In the genomic region with DNA sequence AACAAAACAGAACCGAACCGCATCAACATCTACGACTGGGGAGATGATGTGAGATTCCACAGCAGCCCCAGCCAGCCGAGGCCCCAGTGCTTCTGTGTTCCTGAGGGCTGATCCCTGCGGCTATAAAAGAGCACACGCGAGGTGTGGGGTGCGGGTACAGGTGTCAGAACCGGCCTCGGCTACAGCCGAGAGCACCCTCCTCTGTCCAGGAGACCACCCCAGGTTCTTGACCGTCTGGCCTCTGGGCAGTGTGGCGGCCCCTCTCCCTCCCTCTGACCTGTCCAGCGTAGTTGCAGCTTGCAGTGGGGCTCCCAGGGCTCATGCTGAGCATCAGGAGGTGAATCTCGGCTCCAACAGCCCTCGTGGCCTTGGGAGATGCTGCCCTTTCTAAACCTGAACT, we compare ENCODE assay signal across 23 cellular contexts. TPM values are rescaled to one million over a fixed set of nuclear protein-coding genes. Genes with fewer than 3 reads are reported as not detected.
DNase-seq lines count a peak whose midpoint lies in the region; ATAC-seq, FAIRE-seq and TF ChIP-seq lines count a peak whose summit lies in the region.
"Had no signal": no experiment of that assay in that cellular context is flagged by ENCODE, and none has a peak within 500 bp of the region (broad histone marks: within the 10 kb centered on the region; RNA-seq: fewer than 3 reads in every experiment).

No MANE protein-coding gene starts in this region.

- H3K27ac ChIP-seq in 22Rv1 (peak overlapping the region; percentile 81), BLaER1 (peak overlapping the region; percentile 35), H1 (ENCODE audit: low read depth, low read length) (no peak overlapping the region)
- H3K27ac ChIP-seq: KMS-11, parathyroid adenoma had no signal

- FAIRE-seq in H1 (lab: Jason Lieb, UNC): no peak
- FAIRE-seq: frontal cortex, GM12878 had no signal

- no peak overlapping the region for H2BK15ac ChIP-seq in H1 (ENCODE audit: low read length)

- H3K56ac ChIP-seq in H1 (replicated peaks; ENCODE audit: insufficient read length, low read depth, low read length): no peak overlapping the region

- H3K23ac ChIP-seq in H1 (ENCODE audit: insufficient read length): no peak overlapping the region

- H2AFZ ChIP-seq in H1 (ENCODE audit: low read length): no peak overlapping the region
- H2AFZ ChIP-seq: parathyroid adenoma had no signal

- no peak overlapping the region for H3K18ac ChIP-seq in H1 (ENCODE audit: extremely low read depth, low read length)

- no peak overlapping the region for H3K4ac ChIP-seq in H1 (replicated peaks; ENCODE audit: insufficient read length, low read depth, low read length)

- no peak overlapping the region for H3K14ac ChIP-seq in H1 (ENCODE audit: insufficient read length)

- intact Hi-C loops in posterior vena cava (cut with DNase I): no loop called here

- CTCF ChIA-PET in H1 (lab: Charles Lee; ENCODE audit: partially characterized antibody): interaction anchor here (1.2 kb wide), 1 partner anchor 191 kb away, joined by 3 read pairs; the partner anchor contains the start of gene ING5

- no peak for TF ChIP-seq EP300 in H1 (IDR thresholded peaks at IDR 0.05; ENCODE audit: borderline replicate concordance in 1 of 2, low read depth in 2 of 2, low read length in 2 of 2)

- H4K20me1 ChIP-seq in BLaER1: peaks cover 92% of the 10 kb centered on the region
- H4K20me1 ChIP-seq in H1 (replicated peaks in 1 of 2; ENCODE audit: control insufficient read depth in 1 of 2, insufficient read depth in 2 of 2, low read length in 2 of 2): peaks cover 2% of the 10 kb centered on the region in 2 experiments

- H3K4me3 ChIP-seq in BLaER1 (no peak overlapping the region), H1 (ENCODE audit: extremely low read depth in 1 of 4, insufficient read depth in 2 of 4, low read depth in 3 of 4, low read length in 4 of 4) (no peak overlapping the region)
- H3K4me3 ChIP-seq: esophagus muscularis mucosa, GM12878 had no signal

- ATAC-seq in GM21515 (IDR thresholded peaks at IDR 0.05; ENCODE audit: unreplicated experiment) (no peak), HG03045 (IDR thresholded peaks at IDR 0.05; ENCODE audit: unreplicated experiment) (no peak)
- ATAC-seq: activated CD8-positive, alpha-beta T cell treated with anti-CD3 and anti-CD28 coated beads, Interleukin-2, amount 10 ng/mL, durations not matched to agents 7 days and 5 days; GM12878 had no signal

- no peak overlapping the region for H3K4me2 ChIP-seq in BLaER1
- H3K4me2 ChIP-seq in H1 (ENCODE audit: insufficient read depth in 1 of 2, low read depth in 2 of 2, low read length in 2 of 2): no peak overlapping the region
- H3K4me2 ChIP-seq: KMS-11, SK-N-SH had no signal

- H3K9ac ChIP-seq in BLaER1 (no peak overlapping the region), H1 (replicated peaks in 1 of 4; ENCODE audit: extremely low read depth in 1 of 4, low read depth in 3 of 4, low read length in 3 of 4) (no peak overlapping the region)
- H3K9ac ChIP-seq: KMS-11, parathyroid adenoma, SK-N-SH had no signal

- H2BK5ac ChIP-seq in H1 (ENCODE audit: low read depth, low read length): no peak overlapping the region

- no peak for TF ChIP-seq CTCF in 22Rv1 (IDR thresholded peaks at IDR 0.05)
- no peak for TF ChIP-seq CTCF in H1 (IDR thresholded peaks at IDR 0.05; ENCODE audit: control extremely low read depth in 1 of 3, insufficient read depth in 1 of 3, low read depth in 1 of 3, low read length in 3 of 3)

- H3K9me3 ChIP-seq in BLaER1 (peaks cover 8% of the 10 kb centered on the region; the same call in 1 of the 2 replicates), H1 (ENCODE audit: insufficient read depth in 2 of 2, low read depth in 1 of 2, low read length in 1 of 2) (peaks cover 0 to 4% of the 10 kb centered on the region in 2 experiments; a peak in 1 of 4 replicates)
- H3K9me3 ChIP-seq: esophagus muscularis mucosa, SK-N-SH had no signal

- H3K79me1 ChIP-seq in H1 (ENCODE audit: low read depth, low read length): peaks cover 5% of the 10 kb centered on the region; the same call in 1 of the 2 replicates

- POLR2A ChIA-PET in H1 (lab: Charles Lee; ENCODE audit: partially characterized antibody): no interaction called here

- H3K79me2 ChIP-seq in H1 (ENCODE audit: control insufficient read depth in 1 of 2, insufficient read depth in 2 of 2, low read length in 2 of 2): no peaks in the 10 kb centered on the region
- H3K79me2 ChIP-seq: parathyroid adenoma had no signal

- no peak for TF ChIP-seq RAD21 in H1 (IDR thresholded peaks at IDR 0.05 in 1 of 2, conservative IDR thresholded peaks at IDR 0.05 in 1 of 2; ENCODE audit: low read depth in 2 of 2, low read length in 2 of 2)

- no peak overlapping the region for H2BK20ac ChIP-seq in H1 (ENCODE audit: low read length)

- DNase-seq in H1 (ENCODE audit: low read depth in 1 of 2, low spot score in 2 of 2): no peak
- peak; percentile 66 for DNase-seq in posterior vena cava (ENCODE audit: low spot score)
- no peak for DNase-seq in GM19238 (ENCODE audit: insufficient read length, low spot score)
- DNase-seq: AML-193; DMS79; effector memory CD4-positive, alpha-beta T cell; hippocampal formation; naive B cell; NCI-H1694; NCI-H526 treated with DMSO at 0.1 percent for 48 hours had no signal

- no peak for TF ChIP-seq POLR2A in H1 (IDR thresholded peaks at IDR 0.05; ENCODE audit: control extremely low read depth in 1 of 2, low read depth in 2 of 2, low read length in 2 of 2)

- H4K8ac ChIP-seq in H1 (ENCODE audit: extremely low read depth, insufficient read depth, low read length): 0 out of 2 replicates have a peak overlapping the region, but pooled peaks have one; percentile 18

- 95% methylated on average over 16 of the region's 16 CpGs; no CpG with 5 or more reads in 1 of the 2 experiments for WGBS in H1 (ENCODE audit: extremely low coverage in 1 of 2, insufficient coverage in 1 of 2, insufficient read length in 1 of 2, insufficient replicate concordance in 2 of 2, low coverage in 1 of 2, low lambda C conversion rate in 2 of 2, missing lambda C conversion rate in 1 of 2), 2 experiments

- no peak overlapping the region for H2BK120ac ChIP-seq in H1 (replicated peaks; ENCODE audit: low read depth, low read length)

- no peak overlapping the region for H2AK5ac ChIP-seq in H1 (ENCODE audit: low read depth, low read length)

- H2BK12ac ChIP-seq in H1 (ENCODE audit: low read depth, low read length): no peak overlapping the region

- H3K36me3 ChIP-seq in BLaER1 (peaks cover 77% of the 10 kb centered on the region), H1 (ENCODE audit: control insufficient read depth in 2 of 4, insufficient read depth in 4 of 4, low read length in 3 of 4) (no peaks in the 10 kb centered on the region)
- H3K36me3 ChIP-seq: esophagus muscularis mucosa had no signal

- peaks cover 74% of the 10 kb centered on the region for H3K4me1 ChIP-seq in BLaER1
- peaks cover 0 to 5% (median 2%) of the 10 kb centered on the region in 4 experiments; a peak in 5 of 7 replicates for H3K4me1 ChIP-seq in H1 (replicated peaks in 1 of 4; ENCODE audit: control insufficient read depth in 3 of 4, insufficient read depth in 4 of 4, low read length in 3 of 4)
- H3K4me1 ChIP-seq: parathyroid adenoma had no signal

- peaks cover 6% of the 10 kb centered on the region; the same call in 1 of the 2 replicates for H3K23me2 ChIP-seq in H1 (ENCODE audit: low read depth, low read length)

- H3K27me3 ChIP-seq in BLaER1 (no peaks in the 10 kb centered on the region), H1 (replicated peaks in 1 of 4; ENCODE audit: control insufficient read depth in 3 of 4, extremely low read depth in 1 of 4, insufficient read depth in 3 of 4, low read length in 3 of 4) (no peaks in the 10 kb centered on the region)

- H4K91ac ChIP-seq in H1 (replicated peaks; ENCODE audit: insufficient read length, low read length): no peak overlapping the region

- H4K5ac ChIP-seq in H1 (ENCODE audit: insufficient read length, low read depth, low read length): no peak overlapping the region

TF ChIP-seq in H1, 55 proteins besides CTCF, POLR2A, EP300 and RAD21 (continues in another document):
- TF ChIP-seq BCL11A (IDR thresholded peaks at IDR 0.05; ENCODE audit: low read depth in 2 of 2, low read length in 2 of 2) (no peak), HDAC2 (IDR thresholded peaks at IDR 0.05; ENCODE audit: borderline replicate concordance in 1 of 2, low read depth in 2 of 2, low read length in 2 of 2) (no peak), ATF3 (IDR thresholded peaks at IDR 0.05; ENCODE audit: insufficient read depth, low read depth, low read length) (no peak), ASH2L (IDR thresholded peaks at IDR 0.05; ENCODE audit: low read length) (no peak), TEAD4 (IDR thresholded peaks at IDR 0.05; ENCODE audit: low read depth, low read length) (no peak)
- TF ChIP-seq, protein P1, sequence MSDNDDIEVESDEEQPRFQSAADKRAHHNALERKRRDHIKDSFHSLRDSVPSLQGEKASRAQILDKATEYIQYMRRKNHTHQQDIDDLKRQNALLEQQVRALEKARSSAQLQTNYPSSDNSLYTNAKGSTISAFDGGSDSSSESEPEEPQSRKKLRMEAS (IDR thresholded peaks at IDR 0.05): no peak

RNA-seq across cellular contexts. Expression of gene RTP5, which starts 23.7 kb away (rescaled TPM):
- total RNA-seq in H1 (2021; fragmentation: NEBNext Ultra II Directional; extraction: Animal tissue kit (Norgen Biotek cat#: 25700)): not detected in 2 replicates
- 0.03 TPM in 1 of 2 replicates, not detected in the other for polyA plus RNA-seq in H1 (2011; rRNA removed)
- polyA plus RNA-seq in H1 (2011; cell fraction: cytosol; rRNA removed): not detected
- polyA plus RNA-seq in H1 (2011; cell fraction: nucleus; rRNA removed): not detected
- polyA plus RNA-seq in H1 (2012, experiment 1 of 2): not detected in 4 replicates
- not detected for polyA plus RNA-seq in H1 (2012, experiment 2 of 2)
- polyA plus RNA-seq in H1 (2013, experiment 1 of 2): not detected
- polyA plus RNA-seq in H1 (2013, experiment 2 of 2): not detected
- polyA minus RNA-seq in H1 (2011; rRNA and poly(A)+ RNA removed): not detected in 2 replicates
- not detected for polyA minus RNA-seq in H1 (2011; cell fraction: cytosol; rRNA and poly(A)+ RNA removed)
- polyA minus RNA-seq in H1 (2011; cell fraction: nucleus; rRNA and poly(A)+ RNA removed): not detected
- under 1 TPM in 1 of 2 donors, not detected in 1; 0.10 TPM for total RNA-seq in posterior vena cava
- total RNA-seq: activated CD8-positive, alpha-beta T cell treated with anti-CD3 and anti-CD28 coated beads, Interleukin-2, amount 10 ng/mL, durations not matched to agents 7 days and 5 days; GM12878; HT1080; RPMI7951 had no signal
- polyA plus RNA-seq: SK-N-SH had no signal

RNA-seq across cellular contexts. Expression of gene PDCD1, which starts 34.6 kb away (rescaled TPM):
- total RNA-seq in H1 (2021; fragmentation: NEBNext Ultra II Directional; extraction: Animal tissue kit (Norgen Biotek cat#: 25700)): 0.48 and 0.73 TPM in 2 replicates
- 1.1 and 1.5 TPM in 2 replicates for polyA plus RNA-seq in H1 (2011; rRNA removed)
- 1.1 TPM for polyA plus RNA-seq in H1 (2011; cell fraction: cytosol; rRNA removed)
- polyA plus RNA-seq in H1 (2011; cell fraction: nucleus; rRNA removed): 1.8 TPM
- polyA plus RNA-seq in H1 (2012, experiment 1 of 2): 0.37 to 0.80 TPM (median 0.56 TPM) in 4 replicates
- polyA plus RNA-seq in H1 (2012, experiment 2 of 2): 0.41 TPM
- 1.5 TPM for polyA plus RNA-seq in H1 (2013, experiment 1 of 2)
- polyA plus RNA-seq in H1 (2013, experiment 2 of 2): 1.5 TPM
- polyA minus RNA-seq in H1 (2011; rRNA and poly(A)+ RNA removed): 0.22 and 0.24 TPM in 2 replicates
- 2.5 TPM for polyA minus RNA-seq in H1 (2011; cell fraction: cytosol; rRNA and poly(A)+ RNA removed)
- polyA minus RNA-seq in H1 (2011; cell fraction: nucleus; rRNA and poly(A)+ RNA removed): 0.30 TPM
- total RNA-seq in posterior vena cava: under 1 TPM in 1 of 2 donors, not detected in 1; 0.38 TPM
- total RNA-seq: HT1080, RPMI7951 had no signal
- polyA plus RNA-seq: SK-N-SH had no signal
